Comparison of ENCODE assay signal across 13 cellular contexts in genomic region chr3:139555249-139555648, GRCh38.
"Had no signal": no experiment of that assay in that cellular context is flagged by ENCODE, and none has a peak within 500 bp of the region (broad histone marks: within the 10 kb centered on the region; RNA-seq: fewer than 3 reads in every experiment).

No MANE protein-coding gene starts in this region.

- DNase-seq: activated CD4-positive, alpha-beta T cell treated with anti-CD3 and anti-CD28 coated beads for 1 hour; activated CD4-positive, alpha-beta T cell treated with anti-CD3 and anti-CD28 coated beads, Interleukin-2, amount 50 U/mL, for 4 hours; activated naive CD4-positive, alpha-beta T cell treated with anti-CD3 and anti-CD28 coated beads, Interleukin-2, amount 10 ng/mL, durations not matched to agents 7 days and 5 days; activated T-cell treated with anti-CD3 and anti-CD28 coated beads for 4 hours; body of pancreas; central memory CD4-positive, alpha-beta T cell; cortex of kidney; effector CD8-positive, alpha-beta T cell; psoas muscle; right lobe of liver; stomach; upper lobe of right lung had no signal

- ATAC-seq: body of pancreas, psoas muscle, right lobe of liver, upper lobe of right lung had no signal

- H3K4me3 ChIP-seq: body of pancreas, psoas muscle, right lobe of liver, stomach, thoracic aorta, upper lobe of right lung had no signal

- H3K27me3 ChIP-seq: body of pancreas, right lobe of liver, stomach, upper lobe of right lung had no signal

- H3K9me3 Mint-ChIP-seq: activated naive CD4-positive, alpha-beta T cell treated with anti-CD3 and anti-CD28 coated beads, Interleukin-2, amount 10 ng/mL, durations not matched to agents 7 days and 5 days had no signal

- H3K4me1 Mint-ChIP-seq: activated naive CD4-positive, alpha-beta T cell treated with anti-CD3 and anti-CD28 coated beads, Interleukin-2, amount 10 ng/mL, durations not matched to agents 7 days and 5 days had no signal

- H3K27ac ChIP-seq: psoas muscle, right lobe of liver, thoracic aorta, upper lobe of right lung had no signal

- H3K4me1 ChIP-seq: psoas muscle, right lobe of liver, upper lobe of right lung had no signal

- H3K4me3 Mint-ChIP-seq: activated naive CD4-positive, alpha-beta T cell treated with anti-CD3 and anti-CD28 coated beads, Interleukin-2, amount 10 ng/mL, durations not matched to agents 7 days and 5 days had no signal

- H3K27ac Mint-ChIP-seq: activated naive CD4-positive, alpha-beta T cell treated with anti-CD3 and anti-CD28 coated beads, Interleukin-2, amount 10 ng/mL, durations not matched to agents 7 days and 5 days had no signal

- H3K36me3 ChIP-seq: right lobe of liver, thoracic aorta, upper lobe of right lung had no signal

- H3K36me3 Mint-ChIP-seq: activated naive CD4-positive, alpha-beta T cell treated with anti-CD3 and anti-CD28 coated beads, Interleukin-2, amount 10 ng/mL, durations not matched to agents 7 days and 5 days had no signal

- H3K9me3 ChIP-seq: body of pancreas, psoas muscle, right lobe of liver, stomach, thoracic aorta, upper lobe of right lung had no signal
